In genomic region chr1:30638811-30639210, GRCh38 we compare ENCODE assay signal across 18 cellular contexts.
"Had no signal": no experiment of that assay in that cellular context is flagged by ENCODE, and none has a peak within 500 bp of the region (broad histone marks: within the 10 kb centered on the region; RNA-seq: fewer than 3 reads in every experiment).

No MANE protein-coding gene starts in this region.

- H3K4me1 ChIP-seq: left lung, neural progenitor cell, parathyroid adenoma, spleen, testis, tibial artery had no signal

- H3K27me3 ChIP-seq: neural progenitor cell, testis had no signal

- H3K27ac ChIP-seq: coronary artery, left lung, neural progenitor cell, parathyroid adenoma, skin epidermis, spleen, testis, tibial artery had no signal

- ATAC-seq: effector memory CD8-positive, alpha-beta T cell; left lung; naive thymus-derived CD4-positive, alpha-beta T cell; stimulated activated memory B cell treated with anti-CD40 and anti-IgM and Interleukin-4, amounts not matched to agents 10 μg/mL and 1 μg/mL and 100 μg/mL, for 72 hours; stimulated activated naive CD8-positive, alpha-beta T cell treated with anti-CD3 and anti-CD28 coated beads, Interleukin-15, Interleukin-2, amounts not matched to agents 100 U/mL and 50 U/mL, for 24 hours had no signal

- DNase-seq: dermis blood vessel endothelial cell; effector memory CD8-positive, alpha-beta T cell; hippocampal formation; left cardiac atrium; left lung; naive thymus-derived CD4-positive, alpha-beta T cell; spleen; stimulated activated CD4-positive, alpha-beta T cell treated with anti-CD3 and anti-CD28 coated beads, Interleukin-4, amount 100 ng/mL, for 4 hours; stimulated activated naive CD8-positive, alpha-beta T cell treated with anti-CD3 and anti-CD28 coated beads, Interleukin-15, Interleukin-2, amounts not matched to agents 100 U/mL and 50 U/mL, for 24 hours; substantia nigra; testis; tibial artery had no signal

- H3K36me3 ChIP-seq: left lung, neural progenitor cell, spleen, tibial artery had no signal

- H3K4me3 ChIP-seq: coronary artery, left lung, lung, neural progenitor cell, skin epidermis, spleen, testis, tibial artery had no signal

- H3K9me3 ChIP-seq: left lung, spleen, testis, tibial artery had no signal
